ENCODE assay signal across 1 cellular context in genomic region chr17:2210726-2211125, GRCh38.
TF ChIP-seq lines count a peak whose summit lies in the region.

No MANE protein-coding gene starts in this region.

TF ChIP-seq in IMR-90, 13 proteins besides CTCF, POLR2A, EP300 and RAD21 (continued from another document):
- TF ChIP-seq USF2 (IDR thresholded peaks at IDR 0.05; ENCODE audit: low read depth, low read length) = no peak
